8 cellular contexts compared by ENCODE assay signal in genomic region chr15:73965730-73966103, GRCh38. TPM values are rescaled to one million over a fixed set of nuclear protein-coding genes. Genes with fewer than 3 reads are reported as not detected.
DNase-seq lines count a peak whose midpoint lies in the region; ATAC-seq and TF ChIP-seq lines count a peak whose summit lies in the region.

No MANE protein-coding gene starts in this region.

- H3K79me2 ChIP-seq in fibroblast of lung (ENCODE audit: control insufficient read depth, insufficient read depth, low read length), result no peaks in the 10 kb centered on the region

- H3K9ac ChIP-seq in fibroblast of lung (ENCODE audit: insufficient read depth, low read length), result no peak overlapping the region

- H3K27ac ChIP-seq in fibroblast of lung (ENCODE audit: insufficient read depth, low read length), result no peak overlapping the region

- H3K4me2 ChIP-seq in fibroblast of lung (ENCODE audit: extremely low read depth, insufficient read depth, low read length), result peak overlapping the region; percentile 26

- H3K4me1 ChIP-seq in fibroblast of lung (ENCODE audit: control insufficient read depth, extremely low read depth, insufficient read depth, low read length), result peaks cover 8% of the 10 kb centered on the region

- H3K27me3 ChIP-seq in fibroblast of lung (ENCODE audit: control insufficient read depth, insufficient read depth, low read length), result no peaks in the 10 kb centered on the region

- DNase-seq in ELR (ENCODE audit: low read depth) (peak; percentile 73), NCI-H526 (lab: John Stamatoyannopoulos, UW) (peak; percentile 41 to 61), fibroblast of lung (ENCODE audit: low read depth in 2 of 2) (peak; percentile 66), ureter (ENCODE audit: low spot score) (no peak)
- no peak for DNase-seq in activated CD8-positive, alpha-beta memory T cell treated with anti-CD3 and anti-CD28 coated beads, Interleukin-2, amount 50 U/mL, for 48 hours

- no peaks in the 10 kb centered on the region for H3K9me3 ChIP-seq in fibroblast of lung (ENCODE audit: control insufficient read depth, insufficient read depth, low read depth, low read length)

- H4K20me1 ChIP-seq in fibroblast of lung (ENCODE audit: control insufficient read depth, extremely low read depth, insufficient read depth, low read length), result no peaks in the 10 kb centered on the region

- H3K4me3 ChIP-seq in fibroblast of lung (replicated peaks in 1 of 4; ENCODE audit: control extremely low read depth in 1 of 4, insufficient read depth in 1 of 4, low read depth in 3 of 4, low read length in 4 of 4), result no peak overlapping the region

- no peaks in the 10 kb centered on the region for H3K36me3 ChIP-seq in fibroblast of lung (ENCODE audit: control insufficient read depth, insufficient read depth, low read length)

- ATAC-seq in GM21447 (IDR thresholded peaks at IDR 0.05; ENCODE audit: unreplicated experiment) (peak; percentile 64), HG03571 (IDR thresholded peaks at IDR 0.05; ENCODE audit: unreplicated experiment) (no peak), HG02623 (IDR thresholded peaks at IDR 0.05; ENCODE audit: unreplicated experiment) (no peak)

- TF ChIP-seq CTCF in fibroblast of lung (conservative IDR thresholded peaks at IDR 0.05 in 1 of 2, IDR thresholded peaks at IDR 0.05 in 1 of 2; ENCODE audit: low read depth in 1 of 2, low read length in 2 of 2), result no peak

- no peak overlapping the region for H2AFZ ChIP-seq in fibroblast of lung (ENCODE audit: low read length)

RNA-seq across cellular contexts. Expression of gene STOML1, which starts 26.4 kb away (rescaled TPM):
- total RNA-seq in fibroblast of lung (9.2 and 24.8 TPM in 2 replicates), ureter (15.0 TPM)
- 8.7 and 9.8 TPM in 2 replicates for polyA plus RNA-seq in fibroblast of lung
- 17.9 and 21.1 TPM in 2 replicates for polyA plus RNA-seq in fibroblast of lung (2012)
- polyA minus RNA-seq in fibroblast of lung (ENCODE audit: low replicate concordance), result 23.9 and 42.9 TPM in 2 replicates

RNA-seq across cellular contexts. Expression of gene PML, which starts 28.8 kb away (rescaled TPM):
- total RNA-seq in fibroblast of lung (16.4 and 34.0 TPM in 2 replicates), ureter (102 TPM)
- 11.1 and 15.5 TPM in 2 replicates for polyA plus RNA-seq in fibroblast of lung
- polyA plus RNA-seq in fibroblast of lung (2012), result 54.7 and 63.1 TPM in 2 replicates
- 101 and 102 TPM in 2 replicates for polyA minus RNA-seq in fibroblast of lung (ENCODE audit: low replicate concordance)

RNA-seq across cellular contexts. Expression of gene LOXL1, which starts 39.5 kb away (rescaled TPM):
- total RNA-seq in fibroblast of lung (65.6 and 91.4 TPM in 2 replicates), ureter (30.9 TPM)
- polyA plus RNA-seq in fibroblast of lung, result 163 and 188 TPM in 2 replicates
- polyA plus RNA-seq in fibroblast of lung (2012), result 252 and 290 TPM in 2 replicates
- polyA minus RNA-seq in fibroblast of lung (ENCODE audit: low replicate concordance), result 596 and 875 TPM in 2 replicates

Comparison
In these comparisons a context has a peak if more than half of its experiments do, and no peak if none do; other contexts are left out.
1. DNase-seq: peak in ELR (single experiment), NCI-H526 (2 of 2) and fibroblast of lung (2 of 2); none in activated CD8-positive, alpha-beta memory T cell treated with anti-CD3 and anti-CD28 coated beads, Interleukin-2, amount 50 U/mL, for 48 hours (single experiment) and ureter (single experiment).